In genomic region chr2:207166039-207166348, GRCh38 we compare ENCODE assay signal across 1 cellular context.
A peak's percentile ranks its signal among the peaks of the same experiment; 100 is the strongest.
TF ChIP-seq lines count a peak whose summit lies in the region.

No MANE protein-coding gene starts in this region.

TF ChIP-seq in HepG2, 621 proteins besides CTCF, POLR2A, EP300 and RAD21 (continued from another document and continues in another):
- TF ChIP-seq, protein P1, sequence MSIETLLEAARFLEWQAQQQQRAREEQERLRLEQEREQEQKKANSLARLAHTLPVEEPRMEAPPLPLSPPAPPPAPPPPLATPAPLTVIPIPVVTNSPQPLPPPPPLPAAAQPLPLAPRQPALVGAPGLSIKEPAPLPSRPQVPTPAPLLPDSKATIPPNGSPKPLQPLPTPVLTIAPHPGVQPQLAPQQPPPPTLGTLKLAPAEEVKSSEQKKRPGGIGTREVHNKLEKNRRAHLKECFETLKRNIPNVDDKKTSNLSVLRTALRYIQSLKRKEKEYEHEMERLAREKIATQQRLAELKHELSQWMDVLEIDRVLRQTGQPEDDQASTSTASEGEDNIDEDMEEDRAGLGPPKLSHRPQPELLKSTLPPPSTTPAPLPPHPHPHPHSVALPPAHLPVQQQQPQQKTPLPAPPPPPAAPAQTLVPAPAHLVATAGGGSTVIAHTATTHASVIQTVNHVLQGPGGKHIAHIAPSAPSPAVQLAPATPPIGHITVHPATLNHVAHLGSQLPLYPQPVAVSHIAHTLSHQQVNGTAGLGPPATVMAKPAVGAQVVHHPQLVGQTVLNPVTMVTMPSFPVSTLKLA (IDR thresholded peaks at IDR 0.05) = peak; percentile 70
- TF ChIP-seq ZNF605 (CRISPR knock-in tag; IDR thresholded peaks at IDR 0.05) (no peak; the same call in 1 of the 2 replicates), ATF3 (CRISPR knock-in tag; IDR thresholded peaks at IDR 0.05) (no peak), ZNF772 (CRISPR knock-in tag; IDR thresholded peaks at IDR 0.05) (no peak), SP140L (CRISPR knock-in tag; IDR thresholded peaks at IDR 0.05; ENCODE audit: borderline replicate concordance) (no peak), ZFP36L2 (CRISPR knock-in tag; IDR thresholded peaks at IDR 0.05) (no peak), CBX5 (CRISPR knock-in tag; IDR thresholded peaks at IDR 0.05; ENCODE audit: borderline replicate concordance) (peak; percentile 52; the same call in 1 of the 2 replicates), ZFP41 (CRISPR knock-in tag; IDR thresholded peaks at IDR 0.05; ENCODE audit: borderline replicate concordance) (no peak), SIN3A (IDR thresholded peaks at IDR 0.05; ENCODE audit: borderline replicate concordance, low read depth, low read length) (peak; percentile 6; the same call in 1 of the 2 replicates), ZBTB3 (CRISPR knock-in tag; IDR thresholded peaks at IDR 0.05; ENCODE audit: borderline replicate concordance, low read depth) (no peak), PPARG (CRISPR knock-in tag; conservative IDR thresholded peaks at IDR 0.05) (no peak), SMAD3 (CRISPR knock-in tag; IDR thresholded peaks at IDR 0.05) (no peak), RNF2 (conservative IDR thresholded peaks at IDR 0.05; ENCODE audit: low read depth) (no peak), ZBTB25 (CRISPR knock-in tag; IDR thresholded peaks at IDR 0.05) (no peak), ZNF878 (CRISPR knock-in tag; IDR thresholded peaks at IDR 0.05) (no peak), THAP11 (CRISPR knock-in tag; IDR thresholded peaks at IDR 0.05) (no peak), SRSF4 (IDR thresholded peaks at IDR 0.05; ENCODE audit: low read depth, low read length, poor library complexity, severe bottlenecking) (no peak), HIC2 (CRISPR knock-in tag; IDR thresholded peaks at IDR 0.05; ENCODE audit: low read depth) (no peak), NCOA5 (CRISPR knock-in tag; IDR thresholded peaks at IDR 0.05) (no peak), XBP1 (CRISPR knock-in tag; IDR thresholded peaks at IDR 0.05) (no peak), NFYC (CRISPR knock-in tag; IDR thresholded peaks at IDR 0.05) (peak; percentile 88), ZNF350 (CRISPR knock-in tag; IDR thresholded peaks at IDR 0.05; ENCODE audit: borderline replicate concordance, low read depth) (no peak), MBD4 (IDR thresholded peaks at IDR 0.05; ENCODE audit: borderline replicate concordance, low read length) (no peak), SPEN (CRISPR knock-in tag; IDR thresholded peaks at IDR 0.05; ENCODE audit: low read depth) (no peak), MIER3 (CRISPR knock-in tag; IDR thresholded peaks at IDR 0.05; ENCODE audit: borderline replicate concordance) (no peak), GFI1 (CRISPR knock-in tag; IDR thresholded peaks at IDR 0.05; ENCODE audit: borderline replicate concordance) (no peak), SP5 (CRISPR knock-in tag; IDR thresholded peaks at IDR 0.05; ENCODE audit: borderline replicate concordance, low read depth) (0 out of 2 replicates have a peak, but pooled peaks have one; percentile 28), ZNF10 (CRISPR knock-in tag; IDR thresholded peaks at IDR 0.05; ENCODE audit: borderline replicate concordance, low read depth) (no peak), ZNF841 (CRISPR knock-in tag; IDR thresholded peaks at IDR 0.05; ENCODE audit: borderline replicate concordance) (0 out of 2 replicates have a peak, but pooled peaks have one; percentile 13), SP2 (CRISPR knock-in tag; IDR thresholded peaks at IDR 0.05) (peak; percentile 78), HMGXB4 (CRISPR knock-in tag; IDR thresholded peaks at IDR 0.05; ENCODE audit: borderline replicate concordance in 1 of 2, low read depth in 1 of 2) (peak in 1 of 2 experiments; percentile 1; a peak in 1 of 4 replicates), ZNF576 (CRISPR knock-in tag; IDR thresholded peaks at IDR 0.05) (no peak), POGZ (CRISPR knock-in tag; IDR thresholded peaks at IDR 0.05) (peak; percentile 59; the same call in 1 of the 2 replicates), ATF7 (IDR thresholded peaks at IDR 0.05) (peak; percentile 86), ATF7 (CRISPR knock-in tag; IDR thresholded peaks at IDR 0.05) (peak; percentile 65; the same call in 1 of the 2 replicates), CREB1 (IDR thresholded peaks at IDR 0.05) (peak; percentile 76), CREB1 (CRISPR knock-in tag; IDR thresholded peaks at IDR 0.05) (no peak), SP4 (CRISPR knock-in tag; IDR thresholded peaks at IDR 0.05) (peak; percentile 70; the same call in 1 of the 2 replicates), KLF11 (CRISPR knock-in tag; IDR thresholded peaks at IDR 0.05) (no peak), HMG20B (CRISPR knock-in tag; conservative IDR thresholded peaks at IDR 0.05) (no peak), MYPOP (CRISPR knock-in tag; IDR thresholded peaks at IDR 0.05) (no peak), RFX5 (IDR thresholded peaks at IDR 0.05; ENCODE audit: low read depth, low read length) (peak; percentile 47; the same call in 1 of the 2 replicates), ARID2 (CRISPR knock-in tag; IDR thresholded peaks at IDR 0.05; ENCODE audit: borderline replicate concordance) (no peak)
- TF ChIP-seq, protein P2, sequence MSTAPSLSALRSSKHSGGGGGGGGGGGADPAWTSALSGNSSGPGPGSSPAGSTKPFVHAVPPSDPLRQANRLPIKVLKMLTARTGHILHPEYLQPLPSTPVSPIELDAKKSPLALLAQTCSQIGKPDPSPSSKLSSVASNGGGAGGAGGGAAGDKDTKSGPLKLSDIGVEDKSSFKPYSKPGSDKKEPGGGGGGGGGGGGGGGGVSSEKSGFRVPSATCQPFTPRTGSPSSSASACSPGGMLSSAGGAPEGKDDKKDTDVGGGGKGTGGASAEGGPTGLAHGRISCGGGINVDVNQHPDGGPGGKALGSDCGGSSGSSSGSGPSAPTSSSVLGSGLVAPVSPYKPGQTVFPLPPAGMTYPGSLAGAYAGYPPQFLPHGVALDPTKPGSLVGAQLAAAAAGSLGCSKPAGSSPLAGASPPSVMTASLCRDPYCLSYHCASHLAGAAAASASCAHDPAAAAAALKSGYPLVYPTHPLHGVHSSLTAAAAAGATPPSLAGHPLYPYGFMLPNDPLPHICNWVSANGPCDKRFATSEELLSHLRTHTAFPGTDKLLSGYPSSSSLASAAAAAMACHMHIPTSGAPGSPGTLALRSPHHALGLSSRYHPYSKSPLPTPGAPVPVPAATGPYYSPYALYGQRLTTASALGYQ (CRISPR knock-in tag; IDR thresholded peaks at IDR 0.05) = no peak
- TF ChIP-seq, protein P3, sequence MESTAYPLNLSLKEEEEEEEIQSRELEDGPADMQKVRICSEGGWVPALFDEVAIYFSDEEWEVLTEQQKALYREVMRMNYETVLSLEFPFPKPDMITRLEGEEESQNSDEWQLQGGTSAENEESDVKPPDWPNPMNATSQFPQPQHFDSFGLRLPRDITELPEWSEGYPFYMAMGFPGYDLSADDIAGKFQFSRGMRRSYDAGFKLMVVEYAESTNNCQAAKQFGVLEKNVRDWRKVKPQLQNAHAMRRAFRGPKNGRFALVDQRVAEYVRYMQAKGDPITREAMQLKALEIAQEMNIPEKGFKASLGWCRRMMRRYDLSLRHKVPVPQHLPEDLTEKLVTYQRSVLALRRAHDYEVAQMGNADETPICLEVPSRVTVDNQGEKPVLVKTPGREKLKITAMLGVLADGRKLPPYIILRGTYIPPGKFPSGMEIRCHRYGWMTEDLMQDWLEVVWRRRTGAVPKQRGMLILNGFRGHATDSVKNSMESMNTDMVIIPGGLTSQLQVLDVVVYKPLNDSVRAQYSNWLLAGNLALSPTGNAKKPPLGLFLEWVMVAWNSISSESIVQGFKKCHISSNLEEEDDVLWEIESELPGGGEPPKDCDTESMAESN (CRISPR knock-in tag; conservative IDR thresholded peaks at IDR 0.05) = 0 out of 2 replicates have a peak, but pooled peaks have one; percentile 6
- TF ChIP-seq, protein P4, sequence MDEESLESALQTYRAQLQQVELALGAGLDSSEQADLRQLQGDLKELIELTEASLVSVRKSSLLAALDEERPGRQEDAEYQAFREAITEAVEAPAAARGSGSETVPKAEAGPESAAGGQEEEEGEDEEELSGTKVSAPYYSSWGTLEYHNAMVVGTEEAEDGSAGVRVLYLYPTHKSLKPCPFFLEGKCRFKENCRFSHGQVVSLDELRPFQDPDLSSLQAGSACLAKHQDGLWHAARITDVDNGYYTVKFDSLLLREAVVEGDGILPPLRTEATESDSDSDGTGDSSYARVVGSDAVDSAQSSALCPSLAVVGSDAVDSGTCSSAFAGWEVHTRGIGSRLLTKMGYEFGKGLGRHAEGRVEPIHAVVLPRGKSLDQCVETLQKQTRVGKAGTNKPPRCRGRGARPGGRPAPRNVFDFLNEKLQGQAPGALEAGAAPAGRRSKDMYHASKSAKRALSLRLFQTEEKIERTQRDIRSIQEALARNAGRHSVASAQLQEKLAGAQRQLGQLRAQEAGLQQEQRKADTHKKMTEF (CRISPR knock-in tag; IDR thresholded peaks at IDR 0.05) = 0 out of 2 replicates have a peak, but pooled peaks have one; percentile 60
- TF ChIP-seq, protein P5, sequence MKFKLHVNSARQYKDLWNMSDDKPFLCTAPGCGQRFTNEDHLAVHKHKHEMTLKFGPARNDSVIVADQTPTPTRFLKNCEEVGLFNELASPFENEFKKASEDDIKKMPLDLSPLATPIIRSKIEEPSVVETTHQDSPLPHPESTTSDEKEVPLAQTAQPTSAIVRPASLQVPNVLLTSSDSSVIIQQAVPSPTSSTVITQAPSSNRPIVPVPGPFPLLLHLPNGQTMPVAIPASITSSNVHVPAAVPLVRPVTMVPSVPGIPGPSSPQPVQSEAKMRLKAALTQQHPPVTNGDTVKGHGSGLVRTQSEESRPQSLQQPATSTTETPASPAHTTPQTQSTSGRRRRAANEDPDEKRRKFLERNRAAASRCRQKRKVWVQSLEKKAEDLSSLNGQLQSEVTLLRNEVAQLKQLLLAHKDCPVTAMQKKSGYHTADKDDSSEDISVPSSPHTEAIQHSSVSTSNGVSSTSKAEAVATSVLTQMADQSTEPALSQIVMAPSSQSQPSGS (CRISPR knock-in tag; IDR thresholded peaks at IDR 0.05) = peak; percentile 77
- TF ChIP-seq, protein P6, sequence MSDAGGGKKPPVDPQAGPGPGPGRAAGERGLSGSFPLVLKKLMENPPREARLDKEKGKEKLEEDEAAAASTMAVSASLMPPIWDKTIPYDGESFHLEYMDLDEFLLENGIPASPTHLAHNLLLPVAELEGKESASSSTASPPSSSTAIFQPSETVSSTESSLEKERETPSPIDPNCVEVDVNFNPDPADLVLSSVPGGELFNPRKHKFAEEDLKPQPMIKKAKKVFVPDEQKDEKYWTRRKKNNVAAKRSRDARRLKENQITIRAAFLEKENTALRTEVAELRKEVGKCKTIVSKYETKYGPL (CRISPR knock-in tag; IDR thresholded peaks at IDR 0.05) = no peak
- TF ChIP-seq, protein P7, sequence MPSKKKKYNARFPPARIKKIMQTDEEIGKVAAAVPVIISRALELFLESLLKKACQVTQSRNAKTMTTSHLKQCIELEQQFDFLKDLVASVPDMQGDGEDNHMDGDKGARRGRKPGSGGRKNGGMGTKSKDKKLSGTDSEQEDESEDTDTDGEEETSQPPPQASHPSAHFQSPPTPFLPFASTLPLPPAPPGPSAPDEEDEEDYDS (CRISPR knock-in tag; IDR thresholded peaks at IDR 0.05) = peak; percentile 97
